ENCODE assay signal across 1 cellular context in genomic region chr22:39152511-39153219, GRCh38.
TF ChIP-seq lines count a peak whose summit lies in the region.

TSS of gene CBX7 (minus strand) at chr22:39152680. CDS start at chr22:39152444, 236 bp downstream.

TF ChIP-seq in HepG2, 621 proteins besides CTCF, POLR2A, EP300 and RAD21 (continued from another document and continues in another):
- peak; percentile 28; the same call in 1 of the 2 replicates for TF ChIP-seq ARID4A (CRISPR knock-in tag; IDR thresholded peaks at IDR 0.05; ENCODE audit: borderline replicate concordance)
- TF ChIP-seq ATF7-NPFF (CRISPR knock-in tag; IDR thresholded peaks at IDR 0.05; ENCODE audit: low read depth) = 0 out of 2 replicates have a peak, but pooled peaks have one; percentile 57
- TF ChIP-seq PATZ1 (CRISPR knock-in tag; IDR thresholded peaks at IDR 0.05) = peak; percentile 30; the same call in 1 of the 2 replicates
- peak; percentile 37; the same call in 1 of the 2 replicates for TF ChIP-seq RXRA (CRISPR knock-in tag; IDR thresholded peaks at IDR 0.05)
- no peak for TF ChIP-seq ZNF619 (CRISPR knock-in tag; IDR thresholded peaks at IDR 0.05)
- peak; percentile 47 for TF ChIP-seq GMEB2 (CRISPR knock-in tag; IDR thresholded peaks at IDR 0.05; ENCODE audit: low read depth)
- TF ChIP-seq TFDP2 (CRISPR knock-in tag; IDR thresholded peaks at IDR 0.05) = peak; percentile 61; the same call in 1 of the 2 replicates
- 0 out of 2 replicates have a peak, but pooled peaks have one; percentile 24 for TF ChIP-seq MXD3 (CRISPR knock-in tag; IDR thresholded peaks at IDR 0.05)
- TF ChIP-seq ARID2 (CRISPR knock-in tag; IDR thresholded peaks at IDR 0.05; ENCODE audit: borderline replicate concordance) = 0 out of 2 replicates have a peak, but pooled peaks have one; percentile 17
- TF ChIP-seq ETV5 (CRISPR knock-in tag; IDR thresholded peaks at IDR 0.05; ENCODE audit: borderline replicate concordance) = 0 out of 2 replicates have a peak, but pooled peaks have one; percentile 19
- no peak for TF ChIP-seq NPAS2 (CRISPR knock-in tag; IDR thresholded peaks at IDR 0.05; ENCODE audit: borderline replicate concordance)
- peak; percentile 28 for TF ChIP-seq MAX (IDR thresholded peaks at IDR 0.05)
- peak; percentile 56; the same call in 1 of the 2 replicates for TF ChIP-seq ZIK1 (CRISPR knock-in tag; IDR thresholded peaks at IDR 0.05; ENCODE audit: borderline replicate concordance, low read depth)
- peak; percentile 59 for TF ChIP-seq HNRNPLL (IDR thresholded peaks at IDR 0.05; ENCODE audit: low read depth, low read length, poor library complexity, severe bottlenecking)
- no peak for TF ChIP-seq ZBTB40 (IDR thresholded peaks at IDR 0.05)
- TF ChIP-seq ZBTB40 (CRISPR knock-in tag; IDR thresholded peaks at IDR 0.05) = 0 out of 2 replicates have a peak, but pooled peaks have one; percentile 26
- TF ChIP-seq ZNF879 (CRISPR knock-in tag; IDR thresholded peaks at IDR 0.05) = no peak
- TF ChIP-seq GABPB1 (CRISPR knock-in tag; IDR thresholded peaks at IDR 0.05) = peak; percentile 39; the same call in 1 of the 2 replicates
- 0 out of 2 replicates have a peak, but pooled peaks have one; percentile 57 for TF ChIP-seq ZNF704 (CRISPR knock-in tag; IDR thresholded peaks at IDR 0.05; ENCODE audit: borderline replicate concordance)
- no peak for TF ChIP-seq ZSCAN30 (CRISPR knock-in tag; IDR thresholded peaks at IDR 0.05)
- 0 out of 2 replicates have a peak, but pooled peaks have one; percentile 18 for TF ChIP-seq RXRB (CRISPR knock-in tag; IDR thresholded peaks at IDR 0.05; ENCODE audit: borderline replicate concordance)
- TF ChIP-seq ZNF547 (CRISPR knock-in tag; IDR thresholded peaks at IDR 0.05) = peak; percentile 62; the same call in 1 of the 2 replicates
- TF ChIP-seq FOXK1 (CRISPR knock-in tag; IDR thresholded peaks at IDR 0.05; ENCODE audit: borderline replicate concordance, low read depth) = 0 out of 2 replicates have a peak, but pooled peaks have one; percentile 29
- peak; percentile 66; the same call in 1 of the 3 replicates for TF ChIP-seq MXI1 (IDR thresholded peaks at IDR 0.05; ENCODE audit: borderline replicate concordance, low read depth, low read length)
- TF ChIP-seq TBX2 (CRISPR knock-in tag; IDR thresholded peaks at IDR 0.05; ENCODE audit: borderline replicate concordance) = peak; percentile 48; the same call in 1 of the 2 replicates
- peak; percentile 72; the same call in 1 of the 2 replicates for TF ChIP-seq TFDP1 (CRISPR knock-in tag; IDR thresholded peaks at IDR 0.05; ENCODE audit: borderline replicate concordance)
- no peak for TF ChIP-seq NR2F1 (CRISPR knock-in tag; IDR thresholded peaks at IDR 0.05)
- peak; percentile 63 for TF ChIP-seq GMEB1 (CRISPR knock-in tag; IDR thresholded peaks at IDR 0.05; ENCODE audit: borderline replicate concordance)
- 0 out of 2 replicates have a peak, but pooled peaks have one; percentile 47 for TF ChIP-seq IRX3 (CRISPR knock-in tag; IDR thresholded peaks at IDR 0.05; ENCODE audit: borderline replicate concordance, low read depth)
